23 cellular contexts compared by ENCODE assay signal in genomic region chr20:48374986-48375715, GRCh38.
DNase-seq lines count a peak whose midpoint lies in the region; ATAC-seq and TF ChIP-seq lines count a peak whose summit lies in the region.
"Had no signal": no experiment of that assay in that cellular context is flagged by ENCODE, and none has a peak within 500 bp of the region (broad histone marks: within the 10 kb centered on the region; RNA-seq: fewer than 3 reads in every experiment).

No MANE protein-coding gene starts in this region.

- no peaks in the 10 kb centered on the region for H3K36me3 Mint-ChIP-seq in progenitor cell of endocrine pancreas (ENCODE audit: insufficient read depth)
- H3K36me3 Mint-ChIP-seq: activated naive CD4-positive, alpha-beta T cell treated with anti-CD3 and anti-CD28 coated beads, Interleukin-2, amount 10 ng/mL, durations not matched to agents 7 days and 5 days; CD14-positive monocyte; natural killer cell had no signal

- H3K9ac ChIP-seq in NT2/D1 (ENCODE audit: insufficient read length, low read depth), result peak overlapping the region; percentile 51

- no peak for TF ChIP-seq CTCF in right lobe of liver (IDR thresholded peaks at IDR 0.05)
- no peak for TF ChIP-seq CTCF in progenitor cell of endocrine pancreas (IDR thresholded peaks at IDR 0.05; ENCODE audit: unreplicated experiment)

- no peaks in the 10 kb centered on the region for H3K36me3 ChIP-seq in NT2/D1 (ENCODE audit: insufficient read depth, insufficient read length, low read length)
- no peaks in the 10 kb centered on the region for H3K36me3 ChIP-seq in right lobe of liver
- H3K36me3 ChIP-seq: cardiac muscle cell, stomach, transverse colon had no signal

- peak overlapping the region in 2 of 3 donors; percentile 21 to 33 for H3K27ac ChIP-seq in right lobe of liver
- H3K27ac ChIP-seq: cardiac muscle cell, transverse colon had no signal

- DNase-seq in ELF-1 (ENCODE audit: low read depth, low spot score) (peak; percentile 65), NT2/D1 (ENCODE audit: low read depth, low spot score) (no peak), right lobe of liver (no peak), progenitor cell of endocrine pancreas (ENCODE audit: low spot score, unreplicated experiment) (no peak), SK-N-DZ (ENCODE audit: low spot score) (no peak), posterior vena cava (ENCODE audit: low spot score) (no peak)
- DNase-seq: activated CD4-positive, alpha-beta T cell treated with anti-CD3 and anti-CD28 coated beads for 48 hours; activated T-cell treated with anti-CD3 and anti-CD28 coated beads, Interleukin-2, amount 50 U/mL, for 48 hours; cortex of kidney; HCEC 1CT; MV-4-11; natural killer cell; NCI-H774; OCI-M1; SHP77 treated with DMSO at 0.1 percent for 48 hours; stimulated activated CD4-positive, alpha-beta T cell treated with anti-CD3 and anti-CD28 coated beads, Interleukin-4, amount 100 ng/mL, for 24 hours; transverse colon had no signal

- no peaks in the 10 kb centered on the region for H3K27me3 ChIP-seq in NT2/D1 (ENCODE audit: insufficient read depth, insufficient read length)
- H3K27me3 ChIP-seq in right lobe of liver, result no peaks in the 10 kb centered on the region
- H3K27me3 ChIP-seq: cardiac muscle cell had no signal

- peak overlapping the region; percentile 73 for H3K27ac Mint-ChIP-seq in progenitor cell of endocrine pancreas
- H3K27ac Mint-ChIP-seq: activated naive CD4-positive, alpha-beta T cell treated with anti-CD3 and anti-CD28 coated beads, Interleukin-2, amount 10 ng/mL, durations not matched to agents 7 days and 5 days; CD14-positive monocyte; natural killer cell had no signal

- no peaks in the 10 kb centered on the region; the same call in 1 of the 2 replicates for H3K9me3 ChIP-seq in NT2/D1 (ENCODE audit: insufficient read depth, low read length)
- no peaks in the 10 kb centered on the region for H3K9me3 ChIP-seq in right lobe of liver
- H3K9me3 ChIP-seq: stomach, transverse colon had no signal

- H3K4me3 ChIP-seq in NT2/D1 (ENCODE audit: insufficient read length, low read depth), result no peak overlapping the region
- no peak overlapping the region for H3K4me3 ChIP-seq in right lobe of liver
- H3K4me3 ChIP-seq: cardiac muscle cell, stomach, transverse colon had no signal

- H3K4me1 ChIP-seq in NT2/D1 (ENCODE audit: insufficient read depth, insufficient read length) (peaks cover 12% of the 10 kb centered on the region), right lobe of liver (peaks cover 0 to 3% (median 0%) of the 10 kb centered on the region in 4 donors)

- no peaks in the 10 kb centered on the region for H3K27me3 Mint-ChIP-seq in progenitor cell of endocrine pancreas

- H3K9me3 Mint-ChIP-seq in progenitor cell of endocrine pancreas (ENCODE audit: low read depth), result no peaks in the 10 kb centered on the region
- H3K9me3 Mint-ChIP-seq: activated naive CD4-positive, alpha-beta T cell treated with anti-CD3 and anti-CD28 coated beads, Interleukin-2, amount 10 ng/mL, durations not matched to agents 7 days and 5 days; natural killer cell had no signal

- TF ChIP-seq POLR2A in right lobe of liver (IDR thresholded peaks at IDR 0.05), result no peak

- WGBS in right lobe of liver (ENCODE audit: insufficient coverage, low coverage, low lambda C conversion rate, missing lambda C conversion rate), result 59% methylated on average over 11 of the region's 17 CpGs

- peak overlapping the region; percentile 41 for H3K4me3 Mint-ChIP-seq in progenitor cell of endocrine pancreas (ENCODE audit: low read depth)
- H3K4me3 Mint-ChIP-seq: activated naive CD4-positive, alpha-beta T cell treated with anti-CD3 and anti-CD28 coated beads, Interleukin-2, amount 10 ng/mL, durations not matched to agents 7 days and 5 days; CD14-positive monocyte; natural killer cell had no signal

- intact Hi-C loops in right lobe of liver (cut with DNase I), result no loop called here
- intact Hi-C loops in posterior vena cava (cut with DNase I), result no loop called here

- peaks cover 63% of the 10 kb centered on the region for H3K4me1 Mint-ChIP-seq in progenitor cell of endocrine pancreas (ENCODE audit: low read depth)
- H3K4me1 Mint-ChIP-seq: natural killer cell had no signal

- no peak for ATAC-seq in right lobe of liver
- ATAC-seq in HG03342 (IDR thresholded peaks at IDR 0.05; ENCODE audit: unreplicated experiment), result no peak
- no peak for ATAC-seq in HG03095 (IDR thresholded peaks at IDR 0.05; ENCODE audit: unreplicated experiment)
- ATAC-seq: natural killer cell had no signal
